1 cellular context compared by ENCODE assay signal in the genomic region with DNA sequence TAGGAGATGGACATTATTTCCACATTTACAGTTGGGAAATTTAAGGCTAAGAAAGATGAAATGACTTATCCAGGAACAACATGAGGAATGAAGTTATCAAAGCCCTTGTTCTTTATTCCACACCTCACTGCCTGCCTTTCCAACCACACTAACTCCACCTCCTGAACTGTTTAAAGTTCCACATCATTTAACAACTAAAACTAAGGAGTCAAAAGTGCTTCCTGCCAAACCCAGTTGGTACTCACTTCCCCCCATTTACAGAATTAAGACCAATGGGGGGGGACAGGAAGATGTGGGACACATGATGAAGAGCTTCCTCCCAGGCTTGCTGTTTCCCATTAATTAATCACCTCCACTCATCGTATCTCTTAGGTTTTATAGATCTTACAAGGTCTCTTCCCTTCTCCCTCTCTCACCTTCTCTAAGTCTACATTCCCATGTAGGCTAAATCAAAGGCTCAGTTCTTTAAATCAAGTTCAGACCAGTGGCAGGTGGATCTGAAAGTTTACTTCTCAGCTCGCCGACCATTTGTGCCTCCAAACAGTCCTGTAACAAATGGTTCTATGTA.
TF ChIP-seq lines count a peak whose summit lies in the region.

No MANE protein-coding gene starts in this region.

TF ChIP-seq in HepG2, 621 proteins besides CTCF, POLR2A, EP300 and RAD21:
- TF ChIP-seq TBP (CRISPR knock-in tag; IDR thresholded peaks at IDR 0.05): no peak
- no peak for TF ChIP-seq ZKSCAN1 (IDR thresholded peaks at IDR 0.05; ENCODE audit: low read length)
- TF ChIP-seq RXRB (CRISPR knock-in tag; IDR thresholded peaks at IDR 0.05; ENCODE audit: borderline replicate concordance): no peak
- TF ChIP-seq ETV5 (CRISPR knock-in tag; IDR thresholded peaks at IDR 0.05; ENCODE audit: borderline replicate concordance): no peak
- peak; percentile 77 for TF ChIP-seq RBM22 (optimal IDR thresholded peaks at IDR 0.05; ENCODE audit: low read length)
- no peak for TF ChIP-seq ZNF709 (CRISPR knock-in tag; IDR thresholded peaks at IDR 0.05)
